ENCODE assay signal across 8 cellular contexts in the genomic region with DNA sequence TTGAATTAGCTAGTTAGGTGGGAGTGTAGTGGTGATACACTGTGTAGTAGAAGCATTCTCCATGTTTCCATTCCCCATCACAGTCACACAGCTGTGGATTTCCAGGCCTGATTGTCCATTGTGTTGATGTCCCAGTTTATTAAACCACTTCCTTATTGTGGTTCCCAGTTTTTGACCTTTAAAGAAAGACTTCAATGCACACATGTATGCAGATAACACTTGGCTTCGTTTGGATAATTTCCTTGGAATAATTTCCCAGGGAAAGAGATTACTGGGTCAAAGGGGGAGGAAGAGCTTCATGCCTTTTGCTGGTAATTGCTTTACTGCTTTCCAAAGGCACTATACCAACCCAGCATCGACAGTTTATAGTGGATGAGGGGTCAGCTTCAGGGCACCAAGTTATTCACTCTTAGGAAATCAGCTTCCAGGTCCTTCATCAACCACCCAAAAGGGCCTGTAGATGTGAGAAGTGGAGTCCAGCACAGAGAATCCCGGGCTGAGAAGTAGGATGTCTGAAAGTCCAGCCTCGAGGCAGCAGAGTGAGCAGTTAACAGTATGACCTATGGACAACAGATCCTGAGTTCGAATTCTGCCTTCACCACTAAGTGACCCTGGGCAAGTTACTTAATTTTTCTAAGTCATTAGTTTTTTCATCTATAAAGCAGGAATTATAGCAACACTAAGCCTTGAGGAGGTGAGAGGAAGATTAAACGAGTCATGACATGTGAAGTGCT. TPM values are rescaled to one million over a fixed set of nuclear protein-coding genes. Genes with fewer than 3 reads are reported as not detected.
DNase-seq lines count a peak whose midpoint lies in the region; ATAC-seq and TF ChIP-seq lines count a peak whose summit lies in the region.

No MANE protein-coding gene starts in this region.

- H3K4me1 ChIP-seq in HCT116 (ENCODE audit: control insufficient read depth in 1 of 2, insufficient read depth in 2 of 2, low read length in 2 of 2): peaks cover 27 to 62% of the 10 kb centered on the region in 2 experiments

- CTCF ChIA-PET in HCT116 (lab: Charles Lee): interaction anchor here (0.5 to 4.0 kb wide), 24 partner anchors 22 to 1116 kb away, joined by 3 to 31 read pairs (median 4); a partner anchor contains a TSS

- H3K9me3 ChIP-seq in HCT116 (ENCODE audit: control insufficient read depth in 1 of 2, insufficient read depth in 1 of 2, low read depth in 1 of 2, low read length in 2 of 2): no peaks in the 10 kb centered on the region

- TF ChIP-seq POLR2A in HCT116 (IDR thresholded peaks at IDR 0.05; ENCODE audit: borderline replicate concordance, extremely low read depth, insufficient read depth, insufficient read length): no peak

- no TSS peak for BruUV-seq in HCT116 (replicated peaks; lab: Mats Ljungman, UMichigan)

- intact Hi-C loops in HCT116 (cut with micrococcal nuclease): loop anchor here (1.0 to 5.0 kb wide), 5 partner anchors 56 to 230 kb away; no protein-coding TSS in a partner anchor
- intact Hi-C loops in left cardiac atrium (cut with DNase I): loop anchor here (1.0 to 5.0 kb wide), 4 partner anchors 90 to 230 kb away; a partner anchor contains a TSS

- DNase-seq in HCT116 (ENCODE audit: low read depth, low spot score): no peak
- peak; percentile 53 for DNase-seq in activated CD8-positive, alpha-beta memory T cell treated with anti-CD3 and anti-CD28 coated beads, Interleukin-2, amount 50 U/mL, for 48 hours
- peak; percentile 13 for DNase-seq in left cardiac atrium
- DNase-seq in pons (ENCODE audit: low spot score): no peak
- no peak for DNase-seq in NCI-H1092 (lab: John Stamatoyannopoulos, UW)
- no peak for DNase-seq in SHP77 (lab: John Stamatoyannopoulos, UW)
- no peak for DNase-seq in EL

- H3K36me3 ChIP-seq in HCT116 (ENCODE audit: control insufficient read depth in 1 of 2, insufficient read depth in 2 of 2, low read length in 2 of 2): no peaks in the 10 kb centered on the region

- TF ChIP-seq RAD21 in HCT116 (IDR thresholded peaks at IDR 0.05; ENCODE audit: low read depth): no peak

- peak overlapping the region; percentile 78 for H2AFZ ChIP-seq in HCT116 (ENCODE audit: low read depth, low read length, poor library complexity, severe bottlenecking)

- POLR2A ChIA-PET in HCT116 (lab: Charles Lee): interaction anchor here (1.0 to 2.1 kb wide), 7 partner anchors 22 to 174 kb away, joined by 3 to 8 read pairs (median 5); a partner anchor contains a TSS

- H3K9me2 ChIP-seq in HCT116 (ENCODE audit: insufficient read depth): no peaks in the 10 kb centered on the region

- RAD21 ChIA-PET in HCT116 (lab: Charles Lee; ENCODE audit: low non-redundant PET in 1 of 2, low total read pairs in 2 of 2, uncharacterized antibody in 2 of 2, unreplicated experiment in 2 of 2): interaction anchor here (0.5 to 2.6 kb wide), 30 partner anchors 16 to 174 kb away, joined by 3 to 14 read pairs (median 5); a partner anchor contains a TSS

- no peak overlapping the region for H3K4me3 ChIP-seq in HCT116 (replicated peaks in 1 of 2; ENCODE audit: low read depth in 1 of 2, low read length in 2 of 2)
- no peak overlapping the region for H3K4me3 ChIP-seq in skin epidermis

- no peak overlapping the region for H3K27ac ChIP-seq in HCT116 (ENCODE audit: low read depth, low read length)
- peak overlapping the region in 18 of 21 experiments; percentile 37 to 97 (median 66) for H3K27ac ChIP-seq in skin epidermis

- no peak for TF ChIP-seq CTCF in HCT116 (IDR thresholded peaks at IDR 0.05 in 2 of 3, conservative IDR thresholded peaks at IDR 0.05 in 1 of 3; ENCODE audit: borderline replicate concordance in 1 of 3, insufficient read depth in 1 of 3, low read depth in 2 of 3, low read length in 2 of 3)

- no peaks in the 10 kb centered on the region for H4K20me1 ChIP-seq in HCT116 (ENCODE audit: insufficient read depth)

- ATAC-seq in HCT116: peak; percentile 10
- ATAC-seq in left cardiac atrium: peak; percentile 2 to 28

- H3K4me2 ChIP-seq in HCT116 (ENCODE audit: low read length): peak overlapping the region; percentile 48

- H3K9ac ChIP-seq in HCT116 (ENCODE audit: low read length): no peak overlapping the region

- H3K79me2 ChIP-seq in HCT116 (ENCODE audit: insufficient read depth, low read length): no peaks in the 10 kb centered on the region

- no peaks in the 10 kb centered on the region for H3K27me3 ChIP-seq in HCT116 (ENCODE audit: insufficient read depth, low read length)

TF ChIP-seq in HCT116, 20 proteins besides CTCF, POLR2A, EP300 and RAD21:
- TF ChIP-seq CBX3 (IDR thresholded peaks at IDR 0.05; ENCODE audit: low read depth): no peak
- no peak for TF ChIP-seq ZNF274 (IDR thresholded peaks at IDR 0.05; ENCODE audit: low read depth, low read length)
- TF ChIP-seq EGR1 (IDR thresholded peaks at IDR 0.05; ENCODE audit: low read depth): no peak
- TF ChIP-seq, protein P1, sequence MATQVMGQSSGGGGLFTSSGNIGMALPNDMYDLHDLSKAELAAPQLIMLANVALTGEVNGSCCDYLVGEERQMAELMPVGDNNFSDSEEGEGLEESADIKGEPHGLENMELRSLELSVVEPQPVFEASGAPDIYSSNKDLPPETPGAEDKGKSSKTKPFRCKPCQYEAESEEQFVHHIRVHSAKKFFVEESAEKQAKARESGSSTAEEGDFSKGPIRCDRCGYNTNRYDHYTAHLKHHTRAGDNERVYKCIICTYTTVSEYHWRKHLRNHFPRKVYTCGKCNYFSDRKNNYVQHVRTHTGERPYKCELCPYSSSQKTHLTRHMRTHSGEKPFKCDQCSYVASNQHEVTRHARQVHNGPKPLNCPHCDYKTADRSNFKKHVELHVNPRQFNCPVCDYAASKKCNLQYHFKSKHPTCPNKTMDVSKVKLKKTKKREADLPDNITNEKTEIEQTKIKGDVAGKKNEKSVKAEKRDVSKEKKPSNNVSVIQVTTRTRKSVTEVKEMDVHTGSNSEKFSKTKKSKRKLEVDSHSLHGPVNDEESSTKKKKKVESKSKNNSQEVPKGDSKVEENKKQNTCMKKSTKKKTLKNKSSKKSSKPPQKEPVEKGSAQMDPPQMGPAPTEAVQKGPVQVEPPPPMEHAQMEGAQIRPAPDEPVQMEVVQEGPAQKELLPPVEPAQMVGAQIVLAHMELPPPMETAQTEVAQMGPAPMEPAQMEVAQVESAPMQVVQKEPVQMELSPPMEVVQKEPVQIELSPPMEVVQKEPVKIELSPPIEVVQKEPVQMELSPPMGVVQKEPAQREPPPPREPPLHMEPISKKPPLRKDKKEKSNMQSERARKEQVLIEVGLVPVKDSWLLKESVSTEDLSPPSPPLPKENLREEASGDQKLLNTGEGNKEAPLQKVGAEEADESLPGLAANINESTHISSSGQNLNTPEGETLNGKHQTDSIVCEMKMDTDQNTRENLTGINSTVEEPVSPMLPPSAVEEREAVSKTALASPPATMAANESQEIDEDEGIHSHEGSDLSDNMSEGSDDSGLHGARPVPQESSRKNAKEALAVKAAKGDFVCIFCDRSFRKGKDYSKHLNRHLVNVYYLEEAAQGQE (IDR thresholded peaks at IDR 0.05; ENCODE audit: low read depth): no peak

RNA-seq across cellular contexts. Expression of a gene that starts 31.3 kb away (rescaled TPM):
- total RNA-seq in HCT116 (2021; ENCODE audit: unreplicated experiment) (36.6 TPM), left cardiac atrium (not detected)
- polyA plus RNA-seq in HCT116 (2012): 7.4 and 9.3 TPM in 2 replicates

RNA-seq across cellular contexts. Expression of a gene that starts 32.6 kb away (rescaled TPM):
- total RNA-seq in HCT116 (2021; ENCODE audit: unreplicated experiment) (0.69 TPM), left cardiac atrium (under 1 TPM; 0.29 to 0.53 TPM)
- 0.15 TPM in 1 of 2 replicates, not detected in the other for polyA plus RNA-seq in HCT116 (2012)

Comparison
In these comparisons a context has a peak if more than half of its experiments do, and no peak if none do; other contexts are left out.
1. DNase-seq: peak in activated CD8-positive, alpha-beta memory T cell treated with anti-CD3 and anti-CD28 coated beads, Interleukin-2, amount 50 U/mL, for 48 hours (single experiment) and left cardiac atrium (single experiment); none in HCT116 (single experiment), pons (single experiment), NCI-H1092 (single experiment), SHP77 (0 of 2) and EL (single experiment).
2. RNA of a gene that starts 31.3 kb away (total RNA-seq): 36.6 TPM in HCT116 (single experiment); not detected in left cardiac atrium; every median in the first group is over 10 times any median in the second.